ENCODE assay signal across 8 cellular contexts in genomic region chr6:50816115-50816675, GRCh38. TPM values are rescaled to one million over a fixed set of nuclear protein-coding genes. Genes with fewer than 3 reads are reported as not detected.
A peak's percentile ranks its signal among the peaks of the same experiment; 100 is the strongest.
DNase-seq lines count a peak whose midpoint lies in the region; FAIRE-seq and TF ChIP-seq lines count a peak whose summit lies in the region.

No MANE protein-coding gene starts in this region.

- H3K27me3 ChIP-seq in MG63, result peaks cover 20% of the 10 kb centered on the region
- peaks cover 42% of the 10 kb centered on the region for H3K27me3 ChIP-seq in astrocyte (ENCODE audit: insufficient read depth, low read length)
- peaks cover 66% of the 10 kb centered on the region for H3K27me3 ChIP-seq in hepatocyte

- H3K79me2 ChIP-seq in astrocyte (ENCODE audit: insufficient read depth, low read length) (no peaks in the 10 kb centered on the region), hepatocyte (no peaks in the 10 kb centered on the region)

- no peaks in the 10 kb centered on the region for H3K9me3 Mint-ChIP-seq in astrocyte (ENCODE audit: unreplicated experiment)

- POLR2A ChIA-PET in HEK293 (lab: Yijun Ruan, JAX), result no interaction called here

- H3K4me2 ChIP-seq in astrocyte (ENCODE audit: low read length) (peak overlapping the region; percentile 89), hepatocyte (peak overlapping the region; percentile 79)

- DNase-seq in NCI-H187 (lab: John Stamatoyannopoulos, UW) (peak; percentile 44 to 50), NCI-H187 treated with DMSO at 0.1 percent for 48 hours (lab: John Stamatoyannopoulos, UW) (no peak), MG63 (peak; percentile 28), SKM-1 (lab: John Stamatoyannopoulos, UW; ENCODE audit: unreplicated experiment) (peak; percentile 77), astrocyte (ENCODE audit: low read depth) (peak; percentile 23), hepatocyte (ENCODE audit: low spot score) (peak; percentile 88), retinal pigment epithelial cell (ENCODE audit: low read depth) (peak; percentile 13)

- no peaks in the 10 kb centered on the region for H3K9me2 ChIP-seq in hepatocyte (replicated peaks; ENCODE audit: insufficient read depth)

- H4K20me1 ChIP-seq in astrocyte (ENCODE audit: insufficient read depth, low read length) (no peaks in the 10 kb centered on the region), hepatocyte (ENCODE audit: insufficient read depth, poor library complexity, severe bottlenecking) (no peaks in the 10 kb centered on the region)

- no peak for TF ChIP-seq CTCF in HEK293 (tag by site-specific recombination; IDR thresholded peaks at IDR 0.05)
- TF ChIP-seq CTCF in astrocyte (IDR thresholded peaks at IDR 0.05; ENCODE audit: insufficient read depth, low read depth, low read length), result peak; percentile 88
- TF ChIP-seq CTCF in hepatocyte (IDR thresholded peaks at IDR 0.05; ENCODE audit: poor library complexity), result peak; percentile 94
- TF ChIP-seq CTCF in retinal pigment epithelial cell (conservative IDR thresholded peaks at IDR 0.05; ENCODE audit: low read depth, low read length), result peak; percentile 72

- no peaks in the 10 kb centered on the region for H3K36me3 Mint-ChIP-seq in astrocyte (ENCODE audit: low read depth, unreplicated experiment)

- no peaks in the 10 kb centered on the region for H3K36me3 ChIP-seq in HEK293 (ENCODE audit: control insufficient read depth in 2 of 2, insufficient read depth in 1 of 2, low read length in 2 of 2)
- no peaks in the 10 kb centered on the region for H3K36me3 ChIP-seq in MG63
- no peaks in the 10 kb centered on the region for H3K36me3 ChIP-seq in astrocyte (ENCODE audit: insufficient read depth, low read length)
- no peaks in the 10 kb centered on the region for H3K36me3 ChIP-seq in hepatocyte (replicated peaks; ENCODE audit: insufficient read depth, low read depth)

- peak overlapping the region; percentile 90 for H3K4me3 Mint-ChIP-seq in astrocyte (ENCODE audit: unreplicated experiment)

- CTCF ChIA-PET in HEK293 (lab: Yijun Ruan, JAX), result interaction anchor here (0.5 to 1.0 kb wide), 9 partner anchors 13 to 1206 kb away, joined by 3 to 5 read pairs (median 3); no protein-coding TSS in a partner anchor

- no peak overlapping the region for H3K27ac ChIP-seq in HEK293 (ENCODE audit: extremely low read depth, low read depth, low read length)
- H3K27ac ChIP-seq in astrocyte (ENCODE audit: low read depth, low read length), result no peak overlapping the region
- H3K27ac ChIP-seq in hepatocyte, result no peak overlapping the region

- under 1% methylated on average over 14 of the region's 14 CpGs for WGBS in hepatocyte (ENCODE audit: low lambda C conversion rate, missing lambda C conversion rate)

- FAIRE-seq in astrocyte (lab: Jason Lieb, UNC), result peak; percentile 72

- peak overlapping the region; percentile 45 for H3K9ac ChIP-seq in astrocyte (ENCODE audit: low read length)

- peak overlapping the region; percentile 45 for H3K4me3 ChIP-seq in HEK293 (ENCODE audit: low read depth, low read length)
- H3K4me3 ChIP-seq in MG63, result peak overlapping the region; percentile 51
- H3K4me3 ChIP-seq in astrocyte (ENCODE audit: insufficient read depth, low read depth, low read length), result peak overlapping the region; percentile 61
- H3K4me3 ChIP-seq in hepatocyte, result peak overlapping the region; percentile 48
- H3K4me3 ChIP-seq in retinal pigment epithelial cell (ENCODE audit: low read length), result peak overlapping the region; percentile 54

- peaks cover 62% of the 10 kb centered on the region for H3K27me3 Mint-ChIP-seq in astrocyte (ENCODE audit: low read depth, unreplicated experiment)

- H3K9me3 ChIP-seq in HEK293 (ENCODE audit: control insufficient read depth, insufficient read depth, low read depth, low read length) (no peaks in the 10 kb centered on the region; the same call in 1 of the 2 replicates), MG63 (no peaks in the 10 kb centered on the region), astrocyte (ENCODE audit: insufficient read depth, low read depth, low read length) (peaks cover 4% of the 10 kb centered on the region), hepatocyte (ENCODE audit: low read depth) (no peaks in the 10 kb centered on the region)

- no peak overlapping the region for H3K27ac Mint-ChIP-seq in astrocyte (ENCODE audit: unreplicated experiment)

- peaks cover 2% of the 10 kb centered on the region for H3K4me1 Mint-ChIP-seq in astrocyte (ENCODE audit: low read depth, unreplicated experiment)

- H3K4me1 ChIP-seq in HEK293 (ENCODE audit: control insufficient read depth, insufficient read depth, low read length), result no peaks in the 10 kb centered on the region
- H3K4me1 ChIP-seq in astrocyte (ENCODE audit: insufficient read depth, low read length), result peaks cover 3% of the 10 kb centered on the region
- no peaks in the 10 kb centered on the region for H3K4me1 ChIP-seq in hepatocyte (ENCODE audit: insufficient read depth)

- peak overlapping the region; percentile 72 for H2AFZ ChIP-seq in astrocyte (ENCODE audit: low read depth, low read length)
- peak overlapping the region; percentile 52 for H2AFZ ChIP-seq in hepatocyte

TF ChIP-seq in HEK293, 187 proteins besides CTCF, POLR2A, EP300 and RAD21:
- TF ChIP-seq ZNF654 (tag by site-specific recombination; IDR thresholded peaks at IDR 0.05; ENCODE audit: low read depth) (peak; percentile 88), ZNF600 (tag by site-specific recombination; IDR thresholded peaks at IDR 0.05) (no peak), ZNF660 (tag by site-specific recombination; IDR thresholded peaks at IDR 0.05) (0 out of 2 replicates have a peak, but pooled peaks have one; percentile 45)

RNA-seq across cellular contexts. Expression of gene TFAP2B, which starts 2.5 kb away (rescaled TPM):
- not detected in 2 replicates for total RNA-seq in MG63 (2014; rRNA removed; shearing (Covaris generic); ENCODE audit: low replicate concordance)
- total RNA-seq in astrocyte (not detected in 2 replicates), hepatocyte (0.64 and 0.73 TPM in 2 replicates)
- polyA plus RNA-seq in hepatocyte, result 1.3 and 5.7 TPM in 2 replicates
